ENCODE assay signal across 8 cellular contexts in genomic region chr17:78737332-78737731, GRCh38. TPM values are rescaled to one million over a fixed set of nuclear protein-coding genes. Genes with fewer than 3 reads are reported as not detected.
A peak's percentile ranks its signal among the peaks of the same experiment; 100 is the strongest.
DNase-seq lines count a peak whose midpoint lies in the region; ATAC-seq and TF ChIP-seq lines count a peak whose summit lies in the region.

No MANE protein-coding gene starts in this region.

- no peak for ATAC-seq in GM18517 (IDR thresholded peaks at IDR 0.05; ENCODE audit: unreplicated experiment)

- H3K4me2 ChIP-seq in skeletal muscle satellite cell (ENCODE audit: low read length): peak overlapping the region; percentile 23

- H3K4me3 ChIP-seq in coronary artery (peak overlapping the region; percentile 59), skeletal muscle satellite cell (ENCODE audit: low read length) (no peak overlapping the region)

- H3K36me3 ChIP-seq in skeletal muscle satellite cell (ENCODE audit: insufficient read depth, low read length): no peaks in the 10 kb centered on the region

- peak overlapping the region in 1 of 2 donors; percentile 31 for H3K27ac ChIP-seq in coronary artery

- no peaks in the 10 kb centered on the region for H3K9me3 ChIP-seq in skeletal muscle satellite cell (replicated peaks; ENCODE audit: low read length)

- no peaks in the 10 kb centered on the region for H3K27me3 ChIP-seq in skeletal muscle satellite cell (ENCODE audit: control insufficient read depth, insufficient read depth, low read length)

- H3K4me1 ChIP-seq in skeletal muscle satellite cell (ENCODE audit: control insufficient read depth, insufficient read depth, low read length): peaks cover 32% of the 10 kb centered on the region

- peak; percentile 5 for DNase-seq in NCI-H446 treated with DMSO at 0.1 percent for 48 hours (lab: John Stamatoyannopoulos, UW)
- no peak for DNase-seq in NCI-H446 (lab: John Stamatoyannopoulos, UW)
- DNase-seq in NCI-H69 (lab: John Stamatoyannopoulos, UW): peak; percentile 70
- no peak for DNase-seq in coronary artery (ENCODE audit: low spot score)
- no peak for DNase-seq in NCI-H82 treated with DMSO at 0.1 percent for 48 hours (lab: John Stamatoyannopoulos, UW; ENCODE audit: unreplicated experiment)
- DNase-seq in activated CD4-positive, alpha-beta T cell treated with anti-CD3 and anti-CD28 coated beads for 48 hours: no peak

- H3K9ac ChIP-seq in skeletal muscle satellite cell (ENCODE audit: low read depth, low read length): no peak overlapping the region

- TF ChIP-seq CTCF in coronary artery (IDR thresholded peaks at IDR 0.05): no peak

RNA-seq across cellular contexts. Expression of gene CYTH1, which starts 44.7 kb away (rescaled TPM):
- 7.6 and 8.9 TPM in 2 replicates for total RNA-seq in skeletal muscle satellite cell (2012; rRNA removed)

Comparison
In these comparisons a context has a peak if more than half of its experiments do, and no peak if none do; other contexts are left out.
1. DNase-seq: peak in NCI-H446 treated with DMSO at 0.1 percent for 48 hours (single experiment) and NCI-H69 (single experiment); none in NCI-H446 (0 of 2), coronary artery (single experiment), NCI-H82 treated with DMSO at 0.1 percent for 48 hours (single experiment) and activated CD4-positive, alpha-beta T cell treated with anti-CD3 and anti-CD28 coated beads for 48 hours (single experiment).